Comparison of ENCODE assay signal across 19 cellular contexts in genomic region chr4:40209401-40209800, GRCh38. TPM values are rescaled to one million over a fixed set of nuclear protein-coding genes. Genes with fewer than 3 reads are reported as not detected.
DNase-seq lines count a peak whose midpoint lies in the region; ATAC-seq and TF ChIP-seq lines count a peak whose summit lies in the region.
"Had no signal": no experiment of that assay in that cellular context is flagged by ENCODE, and none has a peak within 500 bp of the region (broad histone marks: within the 10 kb centered on the region; RNA-seq: fewer than 3 reads in every experiment).

No MANE protein-coding gene starts in this region.

- no peak for ATAC-seq in activated T-helper 17 cell treated with anti-CD3 and anti-CD28 coated beads, Interleukin-2, amount 50 U/mL, for 72 hours (replicated peaks)
- ATAC-seq: body of pancreas had no signal

- H3K27ac ChIP-seq in Karpas-422 (ENCODE audit: low read length): peak overlapping the region; percentile 98
- peak overlapping the region; percentile 55 for H3K27ac ChIP-seq in neutrophil
- H3K27ac ChIP-seq: body of pancreas, coronary artery had no signal

- H3K27ac Mint-ChIP-seq in activated T-cell treated with anti-CD3 and anti-CD28 coated beads, Interleukin-2, amount 50 U/mL, for 24 hours: peak overlapping the region; percentile 96
- H3K27ac Mint-ChIP-seq in activated T-helper 17 cell treated with anti-CD3 and anti-CD28 coated beads, Interleukin-2, amount 50 U/mL, for 72 hours: peak overlapping the region; percentile 96
- H3K27ac Mint-ChIP-seq in type B pancreatic cell: no peak overlapping the region

- no peaks in the 10 kb centered on the region for H3K9me2 ChIP-seq in Karpas-422 (replicated peaks; ENCODE audit: insufficient read depth, low read length)

- H3K4me3 Mint-ChIP-seq in activated T-cell treated with anti-CD3 and anti-CD28 coated beads, Interleukin-2, amount 50 U/mL, for 24 hours: peak overlapping the region; percentile 78
- H3K4me3 Mint-ChIP-seq in activated T-helper 17 cell treated with anti-CD3 and anti-CD28 coated beads, Interleukin-2, amount 50 U/mL, for 72 hours: peak overlapping the region; percentile 99
- no peak overlapping the region for H3K4me3 Mint-ChIP-seq in type B pancreatic cell

- no peak overlapping the region for H3K9ac ChIP-seq in Karpas-422 (ENCODE audit: low read length)

- no peak for DNase-seq in activated T-cell treated with anti-CD3 and anti-CD28 coated beads, Interleukin-2, amount 50 U/mL, for 24 hours
- DNase-seq in activated T-cell treated with anti-CD3 and anti-CD28 coated beads for 4 hours: no peak
- DNase-seq in Karpas-422: no peak
- DNase-seq in NCI-H1092 (lab: John Stamatoyannopoulos, UW): no peak
- no peak for DNase-seq in GM20000 (ENCODE audit: low spot score)
- no peak for DNase-seq in type B pancreatic cell (ENCODE audit: extremely low spot score, unreplicated experiment)
- DNase-seq: activated CD4-positive, CD25-positive, alpha-beta regulatory T cell treated with anti-CD3 and anti-CD28 coated beads, Interleukin-2, amount 50 U/mL, for 72 hours; body of pancreas; EL; foreskin melanocyte; kidney glomerular epithelial cell; NCI-H187 treated with DMSO at 0.1 percent for 48 hours; NCI-H446; NK-92 treated with Interleukin-12 subunit alpha and Interleukin-12 subunit beta, amount 100 ng/mL, for 24 hours; retina; stimulated activated naive CD4-positive, alpha-beta T cell had no signal

- H3K4me1 ChIP-seq in Karpas-422 (ENCODE audit: low read length) (peaks cover 95% of the 10 kb centered on the region), neutrophil (ENCODE audit: control insufficient read depth in 1 of 2, insufficient read depth in 1 of 2, low read depth in 1 of 2, low read length in 1 of 2) (peaks cover 47 to 55% of the 10 kb centered on the region in 2 experiments)
- H3K4me1 ChIP-seq: body of pancreas had no signal

- no peaks in the 10 kb centered on the region for H3K27me3 ChIP-seq in Karpas-422 (ENCODE audit: low read length)
- no peaks in the 10 kb centered on the region for H3K27me3 ChIP-seq in neutrophil
- H3K27me3 ChIP-seq: body of pancreas had no signal

- no peak for TF ChIP-seq CTCF in neutrophil (IDR thresholded peaks at IDR 0.05)
- no peak for TF ChIP-seq CTCF in GM20000 (IDR thresholded peaks at IDR 0.05; ENCODE audit: extremely low read depth, missing control alignments)
- no peak for TF ChIP-seq CTCF in type B pancreatic cell (conservative IDR thresholded peaks at IDR 0.05)

- H3K4me1 Mint-ChIP-seq in activated T-cell treated with anti-CD3 and anti-CD28 coated beads, Interleukin-2, amount 50 U/mL, for 24 hours (ENCODE audit: low read depth): peaks cover 83% of the 10 kb centered on the region
- H3K4me1 Mint-ChIP-seq in activated T-helper 17 cell treated with anti-CD3 and anti-CD28 coated beads, Interleukin-2, amount 50 U/mL, for 72 hours: peaks cover 70% of the 10 kb centered on the region
- peaks cover 12% of the 10 kb centered on the region for H3K4me1 Mint-ChIP-seq in type B pancreatic cell (ENCODE audit: unreplicated experiment)

- no peak overlapping the region for H2AFZ ChIP-seq in Karpas-422 (ENCODE audit: low read length)

- H3K36me3 ChIP-seq in Karpas-422 (ENCODE audit: insufficient read depth, low read length) (peaks cover 37% of the 10 kb centered on the region), neutrophil (peaks cover 1% of the 10 kb centered on the region)

- H3K79me2 ChIP-seq in Karpas-422 (ENCODE audit: low read length): peaks cover 100% of the 10 kb centered on the region

- no peaks in the 10 kb centered on the region for H3K27me3 Mint-ChIP-seq in activated T-cell treated with anti-CD3 and anti-CD28 coated beads, Interleukin-2, amount 50 U/mL, for 24 hours
- no peaks in the 10 kb centered on the region for H3K27me3 Mint-ChIP-seq in activated T-helper 17 cell treated with anti-CD3 and anti-CD28 coated beads, Interleukin-2, amount 50 U/mL, for 72 hours
- H3K27me3 Mint-ChIP-seq in type B pancreatic cell: no peaks in the 10 kb centered on the region

- H3K4me3 ChIP-seq in Karpas-422 (ENCODE audit: low read length) (no peak overlapping the region), neutrophil (ENCODE audit: low read depth in 1 of 2, low read length in 1 of 2) (no peak overlapping the region)
- H3K4me3 ChIP-seq: body of pancreas, coronary artery had no signal

- H3K9me3 ChIP-seq in Karpas-422 (ENCODE audit: low read length) (no peaks in the 10 kb centered on the region), neutrophil (no peaks in the 10 kb centered on the region)
- H3K9me3 ChIP-seq: body of pancreas had no signal

- H3K4me2 ChIP-seq in Karpas-422 (ENCODE audit: low read depth, low read length, poor library complexity, severe bottlenecking): peak overlapping the region; percentile 98

- H3K36me3 Mint-ChIP-seq in activated T-cell treated with anti-CD3 and anti-CD28 coated beads, Interleukin-2, amount 50 U/mL, for 24 hours (ENCODE audit: low read depth): peaks cover 91% of the 10 kb centered on the region
- H3K36me3 Mint-ChIP-seq in activated T-helper 17 cell treated with anti-CD3 and anti-CD28 coated beads, Interleukin-2, amount 50 U/mL, for 72 hours (ENCODE audit: low read depth): peaks cover 97% of the 10 kb centered on the region
- no peaks in the 10 kb centered on the region for H3K36me3 Mint-ChIP-seq in type B pancreatic cell

- no peaks in the 10 kb centered on the region for H3K9me3 Mint-ChIP-seq in activated T-cell treated with anti-CD3 and anti-CD28 coated beads, Interleukin-2, amount 50 U/mL, for 24 hours
- no peaks in the 10 kb centered on the region for H3K9me3 Mint-ChIP-seq in activated T-helper 17 cell treated with anti-CD3 and anti-CD28 coated beads, Interleukin-2, amount 50 U/mL, for 72 hours
- H3K9me3 Mint-ChIP-seq in type B pancreatic cell: no peaks in the 10 kb centered on the region

- peaks cover 5% of the 10 kb centered on the region; the same call in 1 of the 2 replicates for H4K20me1 ChIP-seq in Karpas-422 (ENCODE audit: insufficient read depth, low read depth, low read length)

RNA-seq across cellular contexts. Expression of gene RHOH, which starts 12.6 kb away (rescaled TPM):
- total RNA-seq in Karpas-422 (2014; rRNA removed; shearing (Covaris generic); ENCODE audit: low replicate concordance): 39.5 and 68.4 TPM in 2 replicates
- total RNA-seq in activated T-helper 17 cell treated with anti-CD3 and anti-CD28 coated beads, Interleukin-2, amount 50 U/mL, for 72 hours: 100 to 1,000 TPM; 107 to 117 TPM
- total RNA-seq in type B pancreatic cell (ENCODE audit: low replicate concordance): 3.1 and 5.4 TPM in 2 replicates
